1 cellular context compared by ENCODE assay signal in genomic region chr6:110270166-110270565, GRCh38.
TF ChIP-seq lines count a peak whose summit lies in the region.

No MANE protein-coding gene starts in this region.

TF ChIP-seq in IMR-90, 13 proteins besides CTCF, POLR2A, EP300 and RAD21:
- TF ChIP-seq MAFK (IDR thresholded peaks at IDR 0.05; ENCODE audit: low read depth, low read length) (no peak), FOS (IDR thresholded peaks at IDR 0.05; ENCODE audit: low read depth, low read length) (no peak)
